Comparison of ENCODE assay signal across 8 cellular contexts in the genomic region with DNA sequence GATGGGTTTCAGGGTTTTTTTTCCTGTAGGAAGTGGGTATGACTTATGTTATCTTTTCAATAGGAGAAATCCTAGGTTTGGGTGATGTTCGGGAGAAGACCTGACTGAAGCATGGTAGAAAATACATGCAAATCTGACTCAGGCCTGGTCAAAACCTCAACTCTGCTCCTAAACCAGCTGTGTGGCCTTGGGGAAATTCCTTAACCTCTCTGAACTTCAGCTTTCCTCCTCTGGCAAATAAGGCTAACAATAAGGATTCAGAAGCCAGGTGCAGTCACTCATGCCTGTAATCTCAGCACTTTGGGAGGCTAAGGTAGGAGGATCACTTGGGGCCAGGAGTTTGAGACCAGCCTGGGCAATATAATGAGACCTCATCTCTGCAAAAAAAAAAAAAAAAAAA.
"Had no signal": no experiment of that assay in that cellular context is flagged by ENCODE, and none has a peak within 500 bp of the region (broad histone marks: within the 10 kb centered on the region; RNA-seq: fewer than 3 reads in every experiment).

No MANE protein-coding gene starts in this region.

- FAIRE-seq: G401.6, GM12878, GM12891, GM12892, GM18507, GM19239 had no signal

- ATAC-seq: GM12878 had no signal

- H3K4me3 ChIP-seq: GM12878 had no signal

- DNase-seq: GDM1, GF-D8 had no signal
